ENCODE assay signal across 9 cellular contexts in the genomic region with DNA sequence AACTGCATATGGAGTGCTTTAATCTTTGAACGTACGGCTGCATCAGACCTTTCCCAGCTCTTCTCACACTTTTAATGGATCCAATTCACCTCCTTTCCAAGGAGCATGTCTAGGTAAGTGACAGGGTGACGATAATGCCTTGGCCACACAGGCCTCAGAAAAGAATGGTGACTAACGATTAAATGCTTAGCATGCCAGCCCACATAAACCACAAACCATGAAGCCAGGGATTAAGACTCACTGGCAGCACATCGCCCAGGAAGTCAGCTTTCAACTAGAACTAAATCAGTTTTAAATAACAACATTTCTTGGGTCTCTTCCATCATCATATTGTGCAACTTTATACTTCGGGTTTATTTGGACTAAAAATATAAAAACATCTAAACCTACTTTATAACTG. TPM values are rescaled to one million over a fixed set of nuclear protein-coding genes. Genes with fewer than 3 reads are reported as not detected.
DNase-seq lines count a peak whose midpoint lies in the region; ATAC-seq and TF ChIP-seq lines count a peak whose summit lies in the region.
"Had no signal": no experiment of that assay in that cellular context is flagged by ENCODE, and none has a peak within 500 bp of the region (broad histone marks: within the 10 kb centered on the region; RNA-seq: fewer than 3 reads in every experiment).

No MANE protein-coding gene starts in this region.

- no peak overlapping the region for H3K27ac Mint-ChIP-seq in activated CD4-positive, alpha-beta memory T cell treated with anti-CD3 and anti-CD28 coated beads, Interleukin-2, amount 10 ng/mL, durations not matched to agents 7 days and 5 days
- no peak overlapping the region for H3K27ac Mint-ChIP-seq in glutamatergic neuron (ENCODE audit: unreplicated experiment)

- peak; percentile 13 for DNase-seq in activated T-cell treated with anti-CD3 and anti-CD28 coated beads for 48 hours (ENCODE audit: low read depth)
- DNase-seq in activated T-cell treated with anti-CD3 and anti-CD28 coated beads, Interleukin-2, amount 50 U/mL, for 1 hour, result no peak
- DNase-seq in activated CD4-positive, alpha-beta memory T cell treated with anti-CD3 and anti-CD28 coated beads, Interleukin-2, amount 10 ng/mL, durations not matched to agents 7 days and 5 days, result peak; percentile 46
- DNase-seq in right cardiac atrium, result peak in 2 of 3 donors; percentile 20 to 46
- DNase-seq in tibial artery, result peak; percentile 48 to 79
- DNase-seq in NCI-H1694 (lab: John Stamatoyannopoulos, UW), result no peak
- no peak for DNase-seq in glutamatergic neuron

- 37% methylated on average over 6 of the region's 6 CpGs for WGBS in right cardiac atrium

- TF ChIP-seq CTCF in tibial artery (IDR thresholded peaks at IDR 0.05) (no peak), glutamatergic neuron (IDR thresholded peaks at IDR 0.05; ENCODE audit: partially characterized antibody, unreplicated experiment) (no peak)

- H3K9me3 ChIP-seq in right cardiac atrium (ENCODE audit: control insufficient read depth, low read length) (no peaks in the 10 kb centered on the region), tibial artery (no peaks in the 10 kb centered on the region)

- H3K27me3 ChIP-seq in right cardiac atrium (ENCODE audit: control insufficient read depth, insufficient read depth), result no peaks in the 10 kb centered on the region
- no peaks in the 10 kb centered on the region for H3K27me3 ChIP-seq in tibial artery

- H3K4me1 ChIP-seq in right cardiac atrium (ENCODE audit: control insufficient read depth, insufficient read depth, low read length), result peaks cover 4% of the 10 kb centered on the region
- H3K4me1 ChIP-seq in tibial artery, result peaks cover 0 to 38% (median 17%) of the 10 kb centered on the region in 4 donors

- no peaks in the 10 kb centered on the region for H3K36me3 ChIP-seq in tibial artery

- H3K27ac ChIP-seq in right cardiac atrium (ENCODE audit: low read length) (no peak overlapping the region), tibial artery (peak overlapping the region; percentile 50 to 61)

- ATAC-seq in right cardiac atrium, result peak; percentile 45 to 67
- ATAC-seq in GM21825 (IDR thresholded peaks at IDR 0.05; ENCODE audit: unreplicated experiment), result no peak

- intact Hi-C loops in right cardiac atrium (cut with DNase I), result no loop called here
- intact Hi-C loops in tibial artery (cut with DNase I; ENCODE audit: low total_unique reads), result no loop called here

- peaks cover 3% of the 10 kb centered on the region for H3K27me3 Mint-ChIP-seq in activated CD4-positive, alpha-beta memory T cell treated with anti-CD3 and anti-CD28 coated beads, Interleukin-2, amount 10 ng/mL, durations not matched to agents 7 days and 5 days
- no peaks in the 10 kb centered on the region for H3K27me3 Mint-ChIP-seq in glutamatergic neuron (ENCODE audit: unreplicated experiment)

- CTCF ChIA-PET in activated CD4-positive, alpha-beta memory T cell treated with anti-CD3 and anti-CD28 coated beads, Interleukin-2, amount 10 ng/mL, durations not matched to agents 7 days and 5 days (lab: Charles Lee), result no interaction called here

- no peaks in the 10 kb centered on the region for H3K9me3 Mint-ChIP-seq in activated CD4-positive, alpha-beta memory T cell treated with anti-CD3 and anti-CD28 coated beads, Interleukin-2, amount 10 ng/mL, durations not matched to agents 7 days and 5 days
- no peaks in the 10 kb centered on the region for H3K9me3 Mint-ChIP-seq in glutamatergic neuron (ENCODE audit: unreplicated experiment)

- POLR2A ChIA-PET in activated CD4-positive, alpha-beta memory T cell treated with anti-CD3 and anti-CD28 coated beads, Interleukin-2, amount 10 ng/mL, durations not matched to agents 7 days and 5 days (lab: Charles Lee), result no interaction called here

- no peaks in the 10 kb centered on the region for H3K36me3 Mint-ChIP-seq in activated CD4-positive, alpha-beta memory T cell treated with anti-CD3 and anti-CD28 coated beads, Interleukin-2, amount 10 ng/mL, durations not matched to agents 7 days and 5 days (ENCODE audit: low read depth)
- H3K36me3 Mint-ChIP-seq in glutamatergic neuron (ENCODE audit: unreplicated experiment), result no peaks in the 10 kb centered on the region

- H3K4me3 Mint-ChIP-seq in activated CD4-positive, alpha-beta memory T cell treated with anti-CD3 and anti-CD28 coated beads, Interleukin-2, amount 10 ng/mL, durations not matched to agents 7 days and 5 days, result no peak overlapping the region
- H3K4me3 Mint-ChIP-seq in glutamatergic neuron (ENCODE audit: unreplicated experiment), result no peak overlapping the region

- peaks cover 14% of the 10 kb centered on the region for H3K4me1 Mint-ChIP-seq in activated CD4-positive, alpha-beta memory T cell treated with anti-CD3 and anti-CD28 coated beads, Interleukin-2, amount 10 ng/mL, durations not matched to agents 7 days and 5 days
- H3K4me1 Mint-ChIP-seq in glutamatergic neuron (ENCODE audit: low read depth, unreplicated experiment), result no peaks in the 10 kb centered on the region

- H3K4me3 ChIP-seq in right cardiac atrium (ENCODE audit: low read length) (no peak overlapping the region), tibial artery (peak overlapping the region; percentile 2 to 13)
- H3K4me3 ChIP-seq: skin epidermis had no signal

RNA-seq across cellular contexts. Expression of a gene that starts 28.7 kb away (rescaled TPM):
- 10 to 100 TPM; 44.6 to 46.9 TPM for total RNA-seq in activated CD4-positive, alpha-beta memory T cell treated with anti-CD3 and anti-CD28 coated beads, Interleukin-2, amount 10 ng/mL, durations not matched to agents 7 days and 5 days
- total RNA-seq in right cardiac atrium (10 to 100 TPM in 1 of 4 donors, 1 to 10 TPM in 3; 5.4 to 13.2 (median 7.8) TPM), glutamatergic neuron (ENCODE audit: unreplicated experiment) (2.4 TPM)
- polyA plus RNA-seq in right cardiac atrium, result 2.9 TPM

Comparison
In these comparisons a context has a peak if more than half of its experiments do, and no peak if none do; other contexts are left out.
1. DNase-seq: peak in activated T-cell treated with anti-CD3 and anti-CD28 coated beads for 48 hours (single experiment), activated CD4-positive, alpha-beta memory T cell treated with anti-CD3 and anti-CD28 coated beads, Interleukin-2, amount 10 ng/mL, durations not matched to agents 7 days and 5 days (single experiment), right cardiac atrium (2 of 3) and tibial artery (2 of 2); none in activated T-cell treated with anti-CD3 and anti-CD28 coated beads, Interleukin-2, amount 50 U/mL, for 1 hour (single experiment), NCI-H1694 (single experiment) and glutamatergic neuron (single experiment).